Comparison of ENCODE assay signal across 1 cellular context in genomic region chr1:154183045-154183968, GRCh38.
TF ChIP-seq lines count a peak whose summit lies in the region.

No MANE protein-coding gene starts in this region.

TF ChIP-seq in HepG2, 621 proteins besides CTCF, POLR2A, EP300 and RAD21 (continued from another document and continues in another):
- no peak for TF ChIP-seq ZNF12 (CRISPR knock-in tag; IDR thresholded peaks at IDR 0.05)
- TF ChIP-seq, protein P1, sequence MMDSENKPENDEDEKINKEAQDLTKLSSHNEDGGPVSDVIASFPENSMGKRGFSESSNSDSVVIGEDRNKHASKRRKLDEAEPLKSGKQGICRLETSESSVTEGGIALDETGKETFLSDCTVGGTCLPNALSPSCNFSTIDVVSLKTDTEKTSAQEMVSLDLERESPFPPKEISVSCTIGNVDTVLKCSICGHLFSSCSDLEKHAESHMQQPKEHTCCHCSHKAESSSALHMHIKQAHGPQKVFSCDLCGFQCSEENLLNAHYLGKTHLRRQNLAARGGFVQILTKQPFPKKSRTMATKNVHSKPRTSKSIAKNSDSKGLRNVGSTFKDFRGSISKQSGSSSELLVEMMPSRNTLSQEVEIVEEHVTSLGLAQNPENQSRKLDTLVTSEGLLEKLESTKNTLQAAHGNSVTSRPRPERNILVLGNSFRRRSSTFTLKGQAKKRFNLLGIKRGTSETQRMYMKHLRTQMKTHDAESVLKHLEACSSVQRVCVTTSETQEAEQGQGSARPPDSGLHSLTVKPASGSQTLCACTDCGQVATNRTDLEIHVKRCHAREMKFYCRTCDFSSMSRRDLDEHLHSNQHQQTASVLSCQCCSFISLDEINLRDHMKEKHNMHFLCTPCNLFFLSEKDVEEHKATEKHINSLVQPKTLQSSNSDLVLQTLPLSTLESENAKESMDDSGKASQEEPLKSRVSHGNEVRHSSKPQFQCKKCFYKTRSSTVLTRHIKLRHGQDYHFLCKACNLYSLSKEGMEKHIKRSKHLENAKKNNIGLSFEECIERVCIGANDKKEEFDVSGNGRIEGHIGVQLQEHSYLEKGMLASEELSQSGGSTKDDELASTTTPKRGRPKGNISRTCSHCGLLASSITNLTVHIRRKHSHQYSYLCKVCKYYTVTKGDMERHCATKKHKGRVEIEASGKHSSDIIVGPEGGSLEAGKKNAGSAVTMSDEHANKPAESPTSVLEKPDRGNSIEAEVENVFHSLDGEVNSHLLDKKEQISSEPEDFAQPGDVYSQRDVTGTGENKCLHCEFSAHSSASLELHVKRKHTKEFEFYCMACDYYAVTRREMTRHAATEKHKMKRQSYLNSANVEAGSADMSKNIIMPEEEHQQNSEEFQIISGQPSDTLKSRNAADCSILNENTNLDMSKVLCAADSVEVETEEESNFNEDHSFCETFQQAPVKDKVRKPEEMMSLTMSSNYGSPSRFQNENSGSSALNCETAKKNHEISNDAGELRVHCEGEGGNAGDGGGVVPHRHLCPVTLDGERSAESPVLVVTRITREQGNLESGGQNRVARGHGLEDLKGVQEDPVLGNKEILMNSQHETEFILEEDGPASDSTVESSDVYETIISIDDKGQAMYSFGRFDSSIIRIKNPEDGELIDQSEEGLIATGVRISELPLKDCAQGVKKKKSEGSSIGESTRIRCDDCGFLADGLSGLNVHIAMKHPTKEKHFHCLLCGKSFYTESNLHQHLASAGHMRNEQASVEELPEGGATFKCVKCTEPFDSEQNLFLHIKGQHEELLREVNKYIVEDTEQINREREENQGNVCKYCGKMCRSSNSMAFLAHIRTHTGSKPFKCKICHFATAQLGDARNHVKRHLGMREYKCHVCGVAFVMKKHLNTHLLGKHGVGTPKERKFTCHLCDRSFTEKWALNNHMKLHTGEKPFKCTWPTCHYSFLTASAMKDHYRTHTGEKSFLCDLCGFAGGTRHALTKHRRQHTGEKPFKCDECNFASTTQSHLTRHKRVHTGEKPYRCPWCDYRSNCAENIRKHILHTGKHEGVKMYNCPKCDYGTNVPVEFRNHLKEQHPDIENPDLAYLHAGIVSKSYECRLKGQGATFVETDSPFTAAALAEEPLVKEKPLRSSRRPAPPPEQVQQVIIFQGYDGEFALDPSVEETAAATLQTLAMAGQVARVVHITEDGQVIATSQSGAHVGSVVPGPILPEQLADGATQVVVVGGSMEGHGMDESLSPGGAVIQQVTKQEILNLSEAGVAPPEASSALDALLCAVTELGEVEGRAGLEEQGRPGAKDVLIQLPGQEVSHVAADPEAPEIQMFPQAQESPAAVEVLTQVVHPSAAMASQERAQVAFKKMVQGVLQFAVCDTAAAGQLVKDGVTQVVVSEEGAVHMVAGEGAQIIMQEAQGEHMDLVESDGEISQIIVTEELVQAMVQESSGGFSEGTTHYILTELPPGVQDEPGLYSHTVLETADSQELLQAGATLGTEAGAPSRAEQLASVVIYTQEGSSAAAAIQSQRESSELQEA (CRISPR knock-in tag; IDR thresholded peaks at IDR 0.05; ENCODE audit: not compliant biosample characterization) = peak; percentile 19
- TF ChIP-seq HOXA3 (CRISPR knock-in tag; IDR thresholded peaks at IDR 0.05) = peak; percentile 95
- TF ChIP-seq ZNF260 (CRISPR knock-in tag; IDR thresholded peaks at IDR 0.05; ENCODE audit: borderline replicate concordance, low read depth) = no peak
- 0 out of 2 replicates have a peak, but pooled peaks have one; percentile 77 for TF ChIP-seq ZNF839 (CRISPR knock-in tag; IDR thresholded peaks at IDR 0.05; ENCODE audit: borderline replicate concordance)
- peak; percentile 83 for TF ChIP-seq ZNF501 (CRISPR knock-in tag; IDR thresholded peaks at IDR 0.05)
- TF ChIP-seq, protein P2, sequence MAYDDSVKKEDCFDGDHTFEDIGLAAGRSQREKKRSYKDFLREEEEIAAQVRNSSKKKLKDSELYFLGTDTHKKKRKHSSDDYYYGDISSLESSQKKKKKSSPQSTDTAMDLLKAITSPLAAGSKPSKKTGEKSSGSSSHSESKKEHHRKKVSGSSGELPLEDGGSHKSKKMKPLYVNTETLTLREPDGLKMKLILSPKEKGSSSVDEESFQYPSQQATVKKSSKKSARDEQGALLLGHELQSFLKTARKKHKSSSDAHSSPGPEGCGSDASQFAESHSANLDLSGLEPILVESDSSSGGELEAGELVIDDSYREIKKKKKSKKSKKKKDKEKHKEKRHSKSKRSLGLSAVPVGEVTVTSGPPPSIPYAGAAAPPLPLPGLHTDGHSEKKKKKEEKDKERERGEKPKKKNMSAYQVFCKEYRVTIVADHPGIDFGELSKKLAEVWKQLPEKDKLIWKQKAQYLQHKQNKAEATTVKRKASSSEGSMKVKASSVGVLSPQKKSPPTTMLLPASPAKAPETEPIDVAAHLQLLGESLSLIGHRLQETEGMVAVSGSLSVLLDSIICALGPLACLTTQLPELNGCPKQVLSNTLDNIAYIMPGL (CRISPR knock-in tag; IDR thresholded peaks at IDR 0.05; ENCODE audit: borderline replicate concordance in 1 of 2, low read depth in 1 of 2) = peak in 1 of 2 experiments; percentile 89; a peak in 2 of 4 replicates
- TF ChIP-seq, protein P3, sequence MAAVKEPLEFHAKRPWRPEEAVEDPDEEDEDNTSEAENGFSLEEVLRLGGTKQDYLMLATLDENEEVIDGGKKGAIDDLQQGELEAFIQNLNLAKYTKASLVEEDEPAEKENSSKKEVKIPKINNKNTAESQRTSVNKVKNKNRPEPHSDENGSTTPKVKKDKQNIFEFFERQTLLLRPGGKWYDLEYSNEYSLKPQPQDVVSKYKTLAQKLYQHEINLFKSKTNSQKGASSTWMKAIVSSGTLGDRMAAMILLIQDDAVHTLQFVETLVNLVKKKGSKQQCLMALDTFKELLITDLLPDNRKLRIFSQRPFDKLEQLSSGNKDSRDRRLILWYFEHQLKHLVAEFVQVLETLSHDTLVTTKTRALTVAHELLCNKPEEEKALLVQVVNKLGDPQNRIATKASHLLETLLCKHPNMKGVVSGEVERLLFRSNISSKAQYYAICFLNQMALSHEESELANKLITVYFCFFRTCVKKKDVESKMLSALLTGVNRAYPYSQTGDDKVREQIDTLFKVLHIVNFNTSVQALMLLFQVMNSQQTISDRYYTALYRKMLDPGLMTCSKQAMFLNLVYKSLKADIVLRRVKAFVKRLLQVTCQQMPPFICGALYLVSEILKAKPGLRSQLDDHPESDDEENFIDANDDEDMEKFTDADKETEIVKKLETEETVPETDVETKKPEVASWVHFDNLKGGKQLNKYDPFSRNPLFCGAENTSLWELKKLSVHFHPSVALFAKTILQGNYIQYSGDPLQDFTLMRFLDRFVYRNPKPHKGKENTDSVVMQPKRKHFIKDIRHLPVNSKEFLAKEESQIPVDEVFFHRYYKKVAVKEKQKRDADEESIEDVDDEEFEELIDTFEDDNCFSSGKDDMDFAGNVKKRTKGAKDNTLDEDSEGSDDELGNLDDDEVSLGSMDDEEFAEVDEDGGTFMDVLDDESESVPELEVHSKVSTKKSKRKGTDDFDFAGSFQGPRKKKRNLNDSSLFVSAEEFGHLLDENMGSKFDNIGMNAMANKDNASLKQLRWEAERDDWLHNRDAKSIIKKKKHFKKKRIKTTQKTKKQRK (IDR thresholded peaks at IDR 0.05; ENCODE audit: low read length) = no peak
- no peak for TF ChIP-seq ZNF432 (CRISPR knock-in tag; IDR thresholded peaks at IDR 0.05; ENCODE audit: borderline replicate concordance)
- peak; percentile 100 for TF ChIP-seq TFDP1 (CRISPR knock-in tag; IDR thresholded peaks at IDR 0.05; ENCODE audit: borderline replicate concordance)
- no peak for TF ChIP-seq NFIB (CRISPR knock-in tag; IDR thresholded peaks at IDR 0.05; ENCODE audit: borderline replicate concordance)
- TF ChIP-seq ZNF841 (CRISPR knock-in tag; IDR thresholded peaks at IDR 0.05; ENCODE audit: borderline replicate concordance) = no peak
- peak; percentile 46; the same call in 1 of the 2 replicates for TF ChIP-seq ZBTB7A (CRISPR knock-in tag; IDR thresholded peaks at IDR 0.05)
- no peak for TF ChIP-seq TAF15 (IDR thresholded peaks at IDR 0.05; ENCODE audit: low read depth, low read length, poor library complexity, severe bottlenecking)
- peak; percentile 58; the same call in 1 of the 2 replicates for TF ChIP-seq ZBTB43 (CRISPR knock-in tag; conservative IDR thresholded peaks at IDR 0.05)
- TF ChIP-seq CREB1 (IDR thresholded peaks at IDR 0.05) = peak; percentile 95
- peak; percentile 98 for TF ChIP-seq CREB1 (CRISPR knock-in tag; IDR thresholded peaks at IDR 0.05)
- TF ChIP-seq ZNF660 (CRISPR knock-in tag; IDR thresholded peaks at IDR 0.05; ENCODE audit: borderline replicate concordance, low read depth) = no peak
- no peak for TF ChIP-seq NFKBIZ (CRISPR knock-in tag; IDR thresholded peaks at IDR 0.05)
- peak; percentile 70 for TF ChIP-seq NR2F6 (IDR thresholded peaks at IDR 0.05)
- peak; percentile 75 for TF ChIP-seq NR2F6 (CRISPR knock-in tag; IDR thresholded peaks at IDR 0.05)
- no peak for TF ChIP-seq ZNF333 (CRISPR knock-in tag; IDR thresholded peaks at IDR 0.05; ENCODE audit: borderline replicate concordance)
- TF ChIP-seq SIX4 (CRISPR knock-in tag; IDR thresholded peaks at IDR 0.05) = 0 out of 2 replicates have a peak, but pooled peaks have one; percentile 39
- TF ChIP-seq PHF8 (CRISPR knock-in tag; IDR thresholded peaks at IDR 0.05) = peak; percentile 73
- no peak for TF ChIP-seq NFE2L1 (CRISPR knock-in tag; IDR thresholded peaks at IDR 0.05; ENCODE audit: borderline replicate concordance)
- peak; percentile 93; the same call in 1 of the 2 replicates for TF ChIP-seq ELF4 (CRISPR knock-in tag; IDR thresholded peaks at IDR 0.05; ENCODE audit: borderline replicate concordance)
- TF ChIP-seq ZSCAN5A (CRISPR knock-in tag; IDR thresholded peaks at IDR 0.05; ENCODE audit: borderline replicate concordance) = 0 out of 2 replicates have a peak, but pooled peaks have one; percentile 12
- TF ChIP-seq ZNF790 (CRISPR knock-in tag; IDR thresholded peaks at IDR 0.05; ENCODE audit: borderline replicate concordance) = no peak
- TF ChIP-seq MEIS2 (CRISPR knock-in tag; IDR thresholded peaks at IDR 0.05) = no peak
- no peak for TF ChIP-seq ZFP82 (CRISPR knock-in tag; IDR thresholded peaks at IDR 0.05; ENCODE audit: borderline replicate concordance)
- TF ChIP-seq, protein P4, sequence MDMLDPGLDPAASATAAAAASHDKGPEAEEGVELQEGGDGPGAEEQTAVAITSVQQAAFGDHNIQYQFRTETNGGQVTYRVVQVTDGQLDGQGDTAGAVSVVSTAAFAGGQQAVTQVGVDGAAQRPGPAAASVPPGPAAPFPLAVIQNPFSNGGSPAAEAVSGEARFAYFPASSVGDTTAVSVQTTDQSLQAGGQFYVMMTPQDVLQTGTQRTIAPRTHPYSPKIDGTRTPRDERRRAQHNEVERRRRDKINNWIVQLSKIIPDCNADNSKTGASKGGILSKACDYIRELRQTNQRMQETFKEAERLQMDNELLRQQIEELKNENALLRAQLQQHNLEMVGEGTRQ (IDR thresholded peaks at IDR 0.05; ENCODE audit: low read depth, low read length) = no peak
- TF ChIP-seq, protein P4 (CRISPR knock-in tag; IDR thresholded peaks at IDR 0.05; ENCODE audit: borderline replicate concordance) = no peak
- TF ChIP-seq CENPBD1 (CRISPR knock-in tag; IDR thresholded peaks at IDR 0.05; ENCODE audit: borderline replicate concordance, low read depth) = no peak
